8 cellular contexts compared by ENCODE assay signal in the genomic region with DNA sequence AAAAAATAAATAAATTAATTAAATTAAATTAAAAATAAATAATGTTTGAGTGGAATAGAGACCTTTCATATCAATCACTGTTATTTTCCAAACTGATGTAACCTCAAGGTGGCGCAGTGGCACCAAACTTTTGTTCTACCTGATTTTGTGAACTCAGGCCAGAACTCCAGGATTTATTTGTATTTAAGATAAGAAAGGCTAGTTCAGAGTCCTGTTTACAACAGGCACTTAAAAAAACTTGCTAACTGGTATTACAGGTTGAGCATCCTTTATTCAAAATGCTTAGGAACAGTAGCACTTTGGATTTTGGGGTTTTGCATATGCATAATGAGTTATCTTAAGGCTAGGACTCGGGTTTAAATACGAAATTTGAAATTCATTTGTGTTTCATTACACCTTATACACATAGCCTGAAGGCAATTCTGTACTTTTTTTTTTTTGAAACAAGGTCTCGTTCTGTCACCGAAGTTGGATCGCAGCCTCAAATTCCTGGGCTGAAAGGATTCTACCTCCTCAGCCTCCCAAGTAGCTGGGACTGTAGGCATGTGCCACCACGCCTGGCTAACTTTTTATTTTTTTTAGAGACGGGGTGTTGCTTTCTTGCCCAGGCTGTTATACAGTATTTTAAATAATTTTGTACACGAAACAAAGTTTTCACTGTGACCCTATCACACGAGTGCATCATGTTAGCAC. TPM values are rescaled to one million over a fixed set of nuclear protein-coding genes. Genes with fewer than 3 reads are reported as not detected.
DNase-seq lines count a peak whose midpoint lies in the region; ATAC-seq and TF ChIP-seq lines count a peak whose summit lies in the region.

No MANE protein-coding gene starts in this region.

- H3K9me3 ChIP-seq in Caco-2 (no peaks in the 10 kb centered on the region), HCT116 (ENCODE audit: control insufficient read depth in 1 of 2, insufficient read depth in 1 of 2, low read depth in 1 of 2, low read length in 2 of 2) (no peaks in the 10 kb centered on the region), right lobe of liver (no peaks in the 10 kb centered on the region)

- peak overlapping the region; percentile 53 for H3K27ac Mint-ChIP-seq in Caco-2 (ENCODE audit: unreplicated experiment)

- H3K4me2 ChIP-seq in HCT116 (ENCODE audit: low read length): no peak overlapping the region

- H4K20me1 ChIP-seq in HCT116 (ENCODE audit: insufficient read depth): peaks cover 39% of the 10 kb centered on the region

- POLR2A ChIA-PET in Caco-2 (lab: Charles Lee) (no interaction called here), HCT116 (lab: Charles Lee) (no interaction called here)

- TF ChIP-seq RAD21 in HCT116 (IDR thresholded peaks at IDR 0.05; ENCODE audit: low read depth): peak; percentile 39

- H3K4me3 ChIP-seq in Caco-2 (ENCODE audit: low read depth, low read length) (no peak overlapping the region), HCT116 (replicated peaks in 1 of 2; ENCODE audit: low read depth in 1 of 2, low read length in 2 of 2) (no peak overlapping the region), astrocyte of the cerebellum (ENCODE audit: low read depth, low read length) (no peak overlapping the region), right lobe of liver (no peak overlapping the region), coronary artery (no peak overlapping the region)

- peaks cover 97% of the 10 kb centered on the region for H3K79me2 ChIP-seq in HCT116 (ENCODE audit: insufficient read depth, low read length)

- peak; percentile 36 to 50 for TF ChIP-seq CTCF in Caco-2 (IDR thresholded peaks at IDR 0.05; ENCODE audit: insufficient read depth in 1 of 2, low read depth in 1 of 2, low read length in 1 of 2, severe bottlenecking in 1 of 2, unreplicated experiment in 1 of 2)
- peak; percentile 27 to 51 (median 48); a peak in 5 of 6 replicates for TF ChIP-seq CTCF in HCT116 (IDR thresholded peaks at IDR 0.05 in 2 of 3, conservative IDR thresholded peaks at IDR 0.05 in 1 of 3; ENCODE audit: borderline replicate concordance in 1 of 3, insufficient read depth in 1 of 3, low read depth in 2 of 3, low read length in 2 of 3)
- TF ChIP-seq CTCF in astrocyte of the cerebellum (IDR thresholded peaks at IDR 0.05; ENCODE audit: low read depth, low read length, missing control alignments): peak; percentile 47
- peak; percentile 45 to 67 (median 58) for TF ChIP-seq CTCF in right lobe of liver (IDR thresholded peaks at IDR 0.05)
- no peak for TF ChIP-seq CTCF in coronary artery (IDR thresholded peaks at IDR 0.05)

- no TSS peak for BruUV-seq in Caco-2 (replicated peaks; lab: Mats Ljungman, UMichigan)
- no TSS peak for BruUV-seq in HCT116 (replicated peaks; lab: Mats Ljungman, UMichigan)

- in situ Hi-C loops in astrocyte of the cerebellum (cut with HindIII; ENCODE audit: low sequenced_read_pairs): no loop called here

- peaks cover 44% of the 10 kb centered on the region for H3K36me3 Mint-ChIP-seq in Caco-2 (ENCODE audit: insufficient read depth, unreplicated experiment)

- peaks cover 17% of the 10 kb centered on the region for H3K4me1 Mint-ChIP-seq in Caco-2 (ENCODE audit: low read depth, unreplicated experiment)

- no peaks in the 10 kb centered on the region for H3K9me2 ChIP-seq in HCT116 (ENCODE audit: insufficient read depth)

- no peak overlapping the region for H2AFZ ChIP-seq in HCT116 (ENCODE audit: low read depth, low read length, poor library complexity, severe bottlenecking)

- H3K36me3 ChIP-seq in Caco-2 (ENCODE audit: control insufficient read depth, insufficient read depth, low read length) (no peaks in the 10 kb centered on the region; the same call in none of the 2 replicates), HCT116 (ENCODE audit: control insufficient read depth in 1 of 2, insufficient read depth in 2 of 2, low read length in 2 of 2) (peaks cover 4 to 18% of the 10 kb centered on the region in 2 experiments; a peak in 2 of 4 replicates), right lobe of liver (peaks cover 0 to 13% (median 0%) of the 10 kb centered on the region in 4 donors)

- H3K4me1 ChIP-seq in Caco-2 (peaks cover 7% of the 10 kb centered on the region), HCT116 (ENCODE audit: control insufficient read depth in 1 of 2, insufficient read depth in 2 of 2, low read length in 2 of 2) (peaks cover 0 to 6% of the 10 kb centered on the region in 2 experiments; a peak in 1 of 4 replicates), right lobe of liver (peaks cover 0 to 47% (median 18%) of the 10 kb centered on the region in 4 donors)

- H3K27ac ChIP-seq in HCT116 (ENCODE audit: low read depth, low read length): no peak overlapping the region
- H3K27ac ChIP-seq in right lobe of liver: no peak overlapping the region
- no peak overlapping the region for H3K27ac ChIP-seq in coronary artery

- CTCF ChIA-PET in Caco-2 (lab: Charles Lee): interaction anchor here (0.6 kb wide), 1 partner anchor 25 kb away, joined by 3 read pairs; no protein-coding TSS in a partner anchor
- CTCF ChIA-PET in HCT116 (lab: Charles Lee): interaction anchor here (0.6 kb wide), 1 partner anchor 11 kb away, joined by 3 read pairs; no protein-coding TSS in a partner anchor

- TF ChIP-seq POLR2A in HCT116 (IDR thresholded peaks at IDR 0.05; ENCODE audit: borderline replicate concordance, extremely low read depth, insufficient read depth, insufficient read length) (no peak), right lobe of liver (IDR thresholded peaks at IDR 0.05) (no peak)

- peak; percentile 36; the same call in 1 of the 2 replicates for ATAC-seq in HCT116
- peak; percentile 79 to 86 (median 81) for ATAC-seq in right lobe of liver
- no peak for ATAC-seq in activated CD4-positive, CD25-positive, alpha-beta regulatory T cell treated with anti-CD3 and anti-CD28 coated beads, Interleukin-2, amount 50 U/mL, for 24 hours

- H3K4me3 Mint-ChIP-seq in Caco-2 (ENCODE audit: unreplicated experiment): no peak overlapping the region

- no peaks in the 10 kb centered on the region for H3K27me3 ChIP-seq in Caco-2 (replicated peaks; ENCODE audit: control insufficient read depth, insufficient read depth, low read length)
- H3K27me3 ChIP-seq in HCT116 (ENCODE audit: insufficient read depth, low read length): no peaks in the 10 kb centered on the region
- no peaks in the 10 kb centered on the region for H3K27me3 ChIP-seq in right lobe of liver

- WGBS in right lobe of liver (ENCODE audit: insufficient coverage, low coverage, low lambda C conversion rate, missing lambda C conversion rate): 26% methylated on average over 10 of the region's 10 CpGs

- RAD21 ChIA-PET in HCT116 (lab: Charles Lee; ENCODE audit: low non-redundant PET in 1 of 2, low total read pairs in 2 of 2, uncharacterized antibody in 2 of 2, unreplicated experiment in 2 of 2): no interaction called here

- no peaks in the 10 kb centered on the region for H3K27me3 Mint-ChIP-seq in Caco-2 (ENCODE audit: insufficient read depth, unreplicated experiment)

- intact Hi-C loops in Caco-2 (cut with micrococcal nuclease; ENCODE audit: unreplicated experiment) (loop anchor here (1.0 kb wide), 2 partner anchors 14 to 105 kb away; a partner anchor contains a TSS), HCT116 (cut with micrococcal nuclease) (no loop called here), right lobe of liver (cut with DNase I) (no loop called here)

- DNase-seq in Caco-2 (peak in 1 of 2 experiments; percentile 75), HCT116 (ENCODE audit: low read depth, low spot score) (no peak), astrocyte of the cerebellum (ENCODE audit: low read depth) (peak; percentile 11), right lobe of liver (peak in 1 of 3 donors; percentile 70), SHP77 (lab: John Stamatoyannopoulos, UW) (no peak), glomerular visceral epithelial cell (ENCODE audit: extremely low spot score) (no peak), coronary artery (ENCODE audit: low spot score) (no peak)

- no peaks in the 10 kb centered on the region for H3K9me3 Mint-ChIP-seq in Caco-2 (ENCODE audit: unreplicated experiment)

- no peak overlapping the region for H3K9ac ChIP-seq in HCT116 (ENCODE audit: low read length)

TF ChIP-seq in HCT116, 20 proteins besides CTCF, POLR2A, EP300 and RAD21:
- TF ChIP-seq ZNF274 (IDR thresholded peaks at IDR 0.05; ENCODE audit: low read depth, low read length) (no peak), POLR2AphosphoS5 (IDR thresholded peaks at IDR 0.05; ENCODE audit: low read depth, low read length) (no peak)
- TF ChIP-seq, protein P1, sequence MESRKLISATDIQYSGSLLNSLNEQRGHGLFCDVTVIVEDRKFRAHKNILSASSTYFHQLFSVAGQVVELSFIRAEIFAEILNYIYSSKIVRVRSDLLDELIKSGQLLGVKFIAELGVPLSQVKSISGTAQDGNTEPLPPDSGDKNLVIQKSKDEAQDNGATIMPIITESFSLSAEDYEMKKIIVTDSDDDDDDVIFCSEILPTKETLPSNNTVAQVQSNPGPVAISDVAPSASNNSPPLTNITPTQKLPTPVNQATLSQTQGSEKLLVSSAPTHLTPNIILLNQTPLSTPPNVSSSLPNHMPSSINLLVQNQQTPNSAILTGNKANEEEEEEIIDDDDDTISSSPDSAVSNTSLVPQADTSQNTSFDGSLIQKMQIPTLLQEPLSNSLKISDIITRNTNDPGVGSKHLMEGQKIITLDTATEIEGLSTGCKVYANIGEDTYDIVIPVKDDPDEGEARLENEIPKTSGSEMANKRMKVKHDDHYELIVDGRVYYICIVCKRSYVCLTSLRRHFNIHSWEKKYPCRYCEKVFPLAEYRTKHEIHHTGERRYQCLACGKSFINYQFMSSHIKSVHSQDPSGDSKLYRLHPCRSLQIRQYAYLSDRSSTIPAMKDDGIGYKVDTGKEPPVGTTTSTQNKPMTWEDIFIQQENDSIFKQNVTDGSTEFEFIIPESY (IDR thresholded peaks at IDR 0.05; ENCODE audit: extremely low read depth, insufficient replicate concordance, low read length): no peak
TF ChIP-seq in HCT116: peak in this region for 0.

RNA-seq across cellular contexts. Expression of a gene that starts 32.4 kb away (rescaled TPM):
- total RNA-seq in Caco-2 (2022): 91.0 and 94.1 TPM in 2 replicates
- total RNA-seq in HCT116 (2021; ENCODE audit: unreplicated experiment): 111 TPM
- 37.0 and 40.0 TPM in 2 replicates for polyA plus RNA-seq in HCT116 (2012)
- total RNA-seq in right lobe of liver: 10 to 100 TPM; 24.4 to 52.5 (median 36.1) TPM

RNA-seq across cellular contexts. Expression of a gene that starts 34.9 kb away (rescaled TPM):
- 28.5 and 29.9 TPM in 2 replicates for total RNA-seq in Caco-2 (2022)
- total RNA-seq in HCT116 (2021; ENCODE audit: unreplicated experiment): 38.7 TPM
- polyA plus RNA-seq in HCT116 (2012): 25.5 and 28.2 TPM in 2 replicates
- total RNA-seq in right lobe of liver: 10 to 100 TPM; 14.1 to 30.3 (median 18.2) TPM

RNA-seq across cellular contexts. Expression of a gene that starts 51.7 kb away (rescaled TPM):
- not detected in 2 replicates for total RNA-seq in Caco-2 (2022)
- 0.17 TPM for total RNA-seq in HCT116 (2021; ENCODE audit: unreplicated experiment)
- polyA plus RNA-seq in HCT116 (2012): not detected in 2 replicates
- total RNA-seq in right lobe of liver: 100 to 1,000 TPM in 4 of 6 experiments, 10 to 100 TPM in 2; 74.8 to 378 (median 229) TPM

Comparison
In these comparisons a context has a peak if more than half of its experiments do, and no peak if none do; other contexts are left out.
1. ATAC-seq: peak in HCT116 (single experiment) and right lobe of liver (4 of 4); none in activated CD4-positive, CD25-positive, alpha-beta regulatory T cell treated with anti-CD3 and anti-CD28 coated beads, Interleukin-2, amount 50 U/mL, for 24 hours (0 of 2).
2. RNA of a gene that starts 51.7 kb away (total RNA-seq): 74.8 to 378 TPM in right lobe of liver; 0.17 TPM in HCT116 (single experiment) and not detected in Caco-2; every median in the first group is over 10 times any median in the second.